14 cellular contexts compared by ENCODE assay signal in the genomic region with DNA sequence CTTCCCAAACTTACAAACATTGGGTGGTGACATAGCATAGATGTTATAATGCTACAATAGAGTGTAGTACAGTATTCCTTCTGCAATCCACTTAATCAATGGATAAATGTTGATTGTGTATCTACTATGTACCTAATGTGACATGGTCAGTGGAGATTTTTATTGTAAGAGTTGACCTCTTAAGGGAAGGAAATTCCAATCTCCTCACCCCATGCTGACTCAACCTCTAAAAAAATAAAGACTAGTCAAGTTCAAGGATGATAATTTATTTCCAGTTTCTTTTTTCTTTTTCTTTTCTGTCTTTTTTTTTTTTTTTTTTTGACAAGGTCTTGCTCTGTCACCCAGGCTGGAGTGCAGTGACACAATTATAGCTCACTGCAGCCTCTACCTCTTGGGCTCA.
DNase-seq lines count a peak whose midpoint lies in the region; ATAC-seq, FAIRE-seq and TF ChIP-seq lines count a peak whose summit lies in the region.
"Had no signal": no experiment of that assay in that cellular context is flagged by ENCODE, and none has a peak within 500 bp of the region (broad histone marks: within the 10 kb centered on the region; RNA-seq: fewer than 3 reads in every experiment).

No MANE protein-coding gene starts in this region.

- in situ Hi-C loops in astrocyte of the spinal cord (cut with HindIII; ENCODE audit: low sequenced_read_pairs) = no loop called here

- TF ChIP-seq CTCF in astrocyte of the spinal cord (IDR thresholded peaks at IDR 0.05; ENCODE audit: low read depth, low read length) (no peak), fibroblast of villous mesenchyme (IDR thresholded peaks at IDR 0.05; ENCODE audit: insufficient read depth, low read depth, low read length) (no peak)

- DNase-seq in H54 (ENCODE audit: insufficient read length, low spot score) = peak; percentile 0
- peak; percentile 23 for DNase-seq in astrocyte of the spinal cord (ENCODE audit: low read depth, low spot score)
- peak; percentile 3 for DNase-seq in fibroblast of villous mesenchyme (ENCODE audit: low read depth)
- no peak for DNase-seq in DMS53 (lab: John Stamatoyannopoulos, UW)
- DNase-seq in iPS-NIHi7 (ENCODE audit: extremely low spot score) = no peak
- DNase-seq in NCI-H69 (lab: John Stamatoyannopoulos, UW) = no peak
- DNase-seq: COR-L47, GOT3, NCI-H1436, NCI-H2029 treated with DMSO at 0.1 percent for 48 hours, NCI-H510A treated with DMSO at 0.1 percent for 48 hours, SIG-M5 had no signal

- ATAC-seq in HG03139 (IDR thresholded peaks at IDR 0.05; ENCODE audit: unreplicated experiment) = no peak

- H3K4me3 ChIP-seq in astrocyte of the spinal cord (ENCODE audit: low read depth, low read length) (no peak overlapping the region), fibroblast of villous mesenchyme (ENCODE audit: low read depth, low read length) (no peak overlapping the region)

- TF ChIP-seq POLR2A in H54 (IDR thresholded peaks at IDR 0.05; ENCODE audit: low read depth, low read length) = no peak

- no peak for FAIRE-seq in H54 (lab: Jason Lieb, UNC)
- FAIRE-seq: G401.6 had no signal

Comparison
In these comparisons a context has a peak if more than half of its experiments do, and no peak if none do; other contexts are left out.
1. DNase-seq: peak in H54 (single experiment), astrocyte of the spinal cord (single experiment) and fibroblast of villous mesenchyme (single experiment); none in DMS53 (single experiment), iPS-NIHi7 (single experiment) and NCI-H69 (single experiment).